1 cellular context compared by ENCODE assay signal in the genomic region with DNA sequence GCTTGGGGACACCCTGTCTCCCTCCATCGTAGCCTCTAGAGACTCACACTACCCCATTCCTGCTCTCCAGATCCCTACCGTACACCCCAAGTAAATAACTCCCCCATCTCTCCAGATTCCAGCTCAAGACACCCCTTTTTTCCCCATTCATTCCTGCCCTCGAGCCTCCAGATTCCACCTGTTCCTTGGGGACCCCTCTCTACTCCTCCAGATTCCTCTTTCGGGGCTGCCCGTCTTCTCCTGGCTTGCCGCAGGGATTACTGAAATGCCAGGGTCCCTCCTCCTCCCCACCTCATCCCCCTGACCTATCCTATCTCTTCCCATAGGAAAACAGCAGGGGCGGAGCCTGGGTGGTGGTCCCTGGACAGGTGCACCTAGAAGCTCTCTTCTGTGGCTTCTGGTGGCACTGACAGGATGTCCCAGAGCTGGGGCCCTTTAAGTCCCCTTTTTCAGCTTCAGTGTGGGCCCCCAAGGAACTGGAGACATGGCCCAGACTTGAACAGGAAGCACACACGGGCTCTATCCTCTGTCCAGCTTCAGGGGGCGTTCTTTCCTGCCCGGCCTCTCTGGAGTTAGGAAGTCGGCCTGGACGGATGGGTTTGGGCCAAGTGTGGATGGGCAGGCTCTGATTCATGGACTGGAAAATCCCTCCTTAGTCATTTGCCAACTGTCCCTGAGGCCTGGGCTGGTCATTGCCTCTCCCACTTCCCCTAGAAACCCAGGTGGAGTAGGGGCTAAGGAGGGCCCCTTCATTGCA.
TF ChIP-seq lines count a peak whose summit lies in the region.

No MANE protein-coding gene starts in this region.

TF ChIP-seq in K562, 482 proteins besides CTCF, POLR2A, EP300 and RAD21:
- TF ChIP-seq ATF7 (IDR thresholded peaks at IDR 0.05) (no peak), BRD9 (IDR thresholded peaks at IDR 0.05; ENCODE audit: low read depth, partially characterized antibody) (no peak), ZNF699 (CRISPR knock-in tag; IDR thresholded peaks at IDR 0.05; ENCODE audit: insufficient replicate concordance) (no peak), SNRNP70 (optimal IDR thresholded peaks at IDR 0.05; ENCODE audit: low read depth, low read length) (no peak), ZNF583 (CRISPR knock-in tag; IDR thresholded peaks at IDR 0.05) (no peak), ZFP30 (CRISPR knock-in tag; IDR thresholded peaks at IDR 0.05; ENCODE audit: borderline replicate concordance) (no peak), ZNF696 (CRISPR knock-in tag; conservative IDR thresholded peaks at IDR 0.05) (no peak)
- TF ChIP-seq, protein P1, sequence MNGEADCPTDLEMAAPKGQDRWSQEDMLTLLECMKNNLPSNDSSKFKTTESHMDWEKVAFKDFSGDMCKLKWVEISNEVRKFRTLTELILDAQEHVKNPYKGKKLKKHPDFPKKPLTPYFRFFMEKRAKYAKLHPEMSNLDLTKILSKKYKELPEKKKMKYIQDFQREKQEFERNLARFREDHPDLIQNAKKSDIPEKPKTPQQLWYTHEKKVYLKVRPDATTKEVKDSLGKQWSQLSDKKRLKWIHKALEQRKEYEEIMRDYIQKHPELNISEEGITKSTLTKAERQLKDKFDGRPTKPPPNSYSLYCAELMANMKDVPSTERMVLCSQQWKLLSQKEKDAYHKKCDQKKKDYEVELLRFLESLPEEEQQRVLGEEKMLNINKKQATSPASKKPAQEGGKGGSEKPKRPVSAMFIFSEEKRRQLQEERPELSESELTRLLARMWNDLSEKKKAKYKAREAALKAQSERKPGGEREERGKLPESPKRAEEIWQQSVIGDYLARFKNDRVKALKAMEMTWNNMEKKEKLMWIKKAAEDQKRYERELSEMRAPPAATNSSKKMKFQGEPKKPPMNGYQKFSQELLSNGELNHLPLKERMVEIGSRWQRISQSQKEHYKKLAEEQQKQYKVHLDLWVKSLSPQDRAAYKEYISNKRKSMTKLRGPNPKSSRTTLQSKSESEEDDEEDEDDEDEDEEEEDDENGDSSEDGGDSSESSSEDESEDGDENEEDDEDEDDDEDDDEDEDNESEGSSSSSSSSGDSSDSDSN (IDR thresholded peaks at IDR 0.05; ENCODE audit: borderline replicate concordance in 1 of 2, low read depth in 2 of 2, low read length in 2 of 2), result no peak
- TF ChIP-seq, protein P2, sequence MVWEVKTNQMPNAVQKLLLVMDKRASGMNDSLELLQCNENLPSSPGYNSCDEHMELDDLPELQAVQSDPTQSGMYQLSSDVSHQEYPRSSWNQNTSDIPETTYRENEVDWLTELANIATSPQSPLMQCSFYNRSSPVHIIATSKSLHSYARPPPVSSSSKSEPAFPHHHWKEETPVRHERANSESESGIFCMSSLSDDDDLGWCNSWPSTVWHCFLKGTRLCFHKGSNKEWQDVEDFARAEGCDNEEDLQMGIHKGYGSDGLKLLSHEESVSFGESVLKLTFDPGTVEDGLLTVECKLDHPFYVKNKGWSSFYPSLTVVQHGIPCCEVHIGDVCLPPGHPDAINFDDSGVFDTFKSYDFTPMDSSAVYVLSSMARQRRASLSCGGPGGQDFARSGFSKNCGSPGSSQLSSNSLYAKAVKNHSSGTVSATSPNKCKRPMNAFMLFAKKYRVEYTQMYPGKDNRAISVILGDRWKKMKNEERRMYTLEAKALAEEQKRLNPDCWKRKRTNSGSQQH (CRISPR knock-in tag; IDR thresholded peaks at IDR 0.05), result no peak
TF ChIP-seq in K562: peak in this region for 0.
